Comparison of ENCODE assay signal across 11 cellular contexts in genomic region chr5:74632947-74633356, GRCh38. TPM values are rescaled to one million over a fixed set of nuclear protein-coding genes. Genes with fewer than 3 reads are reported as not detected.
A peak's percentile ranks its signal among the peaks of the same experiment; 100 is the strongest.
DNase-seq lines count a peak whose midpoint lies in the region; ATAC-seq, FAIRE-seq and TF ChIP-seq lines count a peak whose summit lies in the region.
"Had no signal": no experiment of that assay in that cellular context is flagged by ENCODE, and none has a peak within 500 bp of the region (broad histone marks: within the 10 kb centered on the region; RNA-seq: fewer than 3 reads in every experiment).

No MANE protein-coding gene starts in this region.

- no peaks in the 10 kb centered on the region for H3K9me3 ChIP-seq in lower lobe of right lung
- no peaks in the 10 kb centered on the region for H3K9me3 ChIP-seq in kidney (ENCODE audit: control insufficient read depth in 1 of 2, low read length in 2 of 2)

- TF ChIP-seq POLR2A in GM12891 (IDR thresholded peaks at IDR 0.05; ENCODE audit: low read depth, low read length): no peak

- no peak for TF ChIP-seq CTCF in cardiac fibroblast (IDR thresholded peaks at IDR 0.05; ENCODE audit: low read depth, low read length)
- TF ChIP-seq CTCF in lower lobe of right lung (IDR thresholded peaks at IDR 0.05): no peak
- TF ChIP-seq CTCF in kidney (IDR thresholded peaks at IDR 0.05; ENCODE audit: borderline replicate concordance, extremely low read depth, insufficient read depth): no peak

- peak overlapping the region; percentile 66 for H3K27ac ChIP-seq in lower lobe of right lung
- no peak overlapping the region for H3K27ac ChIP-seq in kidney (ENCODE audit: low read depth in 2 of 2, low read length in 2 of 2)

- intact Hi-C loops in lower lobe of right lung (cut with DNase I) (no loop called here), kidney (cut with DNase I) (loop anchor here (10.0 kb wide), 1 partner anchor 48 kb away; no protein-coding TSS in a partner anchor)

- peak; percentile 61 for DNase-seq in A172 (ENCODE audit: low spot score)
- DNase-seq in cardiac fibroblast (ENCODE audit: low read depth in 2 of 2): peak; percentile 65 to 91
- no peak for DNase-seq in lower lobe of right lung
- no peak for DNase-seq in kidney
- DNase-seq in activated CD4-positive, alpha-beta T cell treated with anti-CD3 and anti-CD28 coated beads, Interleukin-2, amount 50 U/mL, for 4 hours: no peak
- DNase-seq in SHP77 (lab: John Stamatoyannopoulos, UW): no peak
- no peak for DNase-seq in GM12891 (ENCODE audit: insufficient read length, low spot score)
- DNase-seq: hippocampal formation; stimulated activated CD4-positive, alpha-beta T cell treated with anti-CD3 and anti-CD28 coated beads, Interleukin-2, amount 100 ng/mL, for 24 hours had no signal

- no peak overlapping the region for H3K9ac ChIP-seq in kidney (ENCODE audit: low read length in 2 of 2)

- H3K4me1 ChIP-seq in lower lobe of right lung: peaks cover 67% of the 10 kb centered on the region
- peaks cover 0 to 4% of the 10 kb centered on the region in 2 donors for H3K4me1 ChIP-seq in kidney (ENCODE audit: control insufficient read depth in 1 of 2, insufficient read depth in 1 of 2, low read depth in 1 of 2, low read length in 2 of 2)

- H3K4me3 ChIP-seq in cardiac fibroblast (replicated peaks in 1 of 2; ENCODE audit: low read depth in 2 of 2, low read length in 2 of 2) (no peak overlapping the region), lower lobe of right lung (no peak overlapping the region), kidney (ENCODE audit: low read length in 2 of 2) (no peak overlapping the region)

- H3K36me3 ChIP-seq in lower lobe of right lung (peaks cover 62% of the 10 kb centered on the region), kidney (ENCODE audit: control insufficient read depth in 1 of 2, insufficient read depth in 2 of 2, low read length in 2 of 2) (peaks cover 4 to 14% of the 10 kb centered on the region in 2 donors)

- FAIRE-seq in kidney (lab: Jason Lieb, UNC) (no peak), GM12891 (lab: Jason Lieb, UNC) (no peak)
- FAIRE-seq: H54 had no signal

- ATAC-seq in HG02610 (IDR thresholded peaks at IDR 0.05; ENCODE audit: unreplicated experiment) (peak; percentile 42), lower lobe of right lung (no peak)

- H3K27me3 ChIP-seq in lower lobe of right lung (ENCODE audit: low read depth): no peaks in the 10 kb centered on the region

TF ChIP-seq in GM12891, 5 proteins besides CTCF, POLR2A, EP300 and RAD21:
- no peak for TF ChIP-seq SPI1 (IDR thresholded peaks at IDR 0.05; ENCODE audit: low read depth, low read length)
TF ChIP-seq in GM12891: peak in this region for 0.

RNA-seq across cellular contexts. Expression of gene ENC1, which starts 7.6 kb away (rescaled TPM):
- total RNA-seq in A172 (2014; rRNA removed; shearing (Covaris generic)): 26.2 and 28.3 TPM in 2 replicates
- total RNA-seq in lower lobe of right lung (18.8 TPM), kidney (7.5 TPM)
- 5.3 TPM for polyA plus RNA-seq in kidney (ENCODE audit: insufficient read depth, low read depth, low replicate concordance)
- polyA plus RNA-seq in GM12891 (2012; ENCODE audit: low read depth, missing spikeins): 9.9 TPM

RNA-seq across cellular contexts. Expression of gene HEXB, which starts 52.1 kb away (rescaled TPM):
- total RNA-seq in A172 (2014; rRNA removed; shearing (Covaris generic)): 438 and 450 TPM in 2 replicates
- total RNA-seq in lower lobe of right lung (355 TPM), kidney (113 TPM)
- 184 TPM for polyA plus RNA-seq in kidney (ENCODE audit: insufficient read depth, low read depth, low replicate concordance)
- 38.1 TPM for polyA plus RNA-seq in GM12891 (2012; ENCODE audit: low read depth, missing spikeins)

Comparison
In these comparisons a context has a peak if more than half of its experiments do, and no peak if none do; other contexts are left out.
1. DNase-seq: peak in A172 (single experiment) and cardiac fibroblast (2 of 2); none in lower lobe of right lung (single experiment), kidney (single experiment), activated CD4-positive, alpha-beta T cell treated with anti-CD3 and anti-CD28 coated beads, Interleukin-2, amount 50 U/mL, for 4 hours (0 of 2), SHP77 (0 of 2) and GM12891 (single experiment).